ENCODE assay signal across 27 cellular contexts in genomic region chr3:64909011-64909410, GRCh38.
"Had no signal": no experiment of that assay in that cellular context is flagged by ENCODE, and none has a peak within 500 bp of the region (broad histone marks: within the 10 kb centered on the region; RNA-seq: fewer than 3 reads in every experiment).

No MANE protein-coding gene starts in this region.

- H3K27me3 Mint-ChIP-seq: activated CD4-positive, alpha-beta T cell treated with anti-CD3 and anti-CD28 coated beads, Interleukin-2, amount 10 ng/mL, durations not matched to agents 7 days and 5 days; activated CD8-positive, alpha-beta memory T cell treated with anti-CD3 and anti-CD28 coated beads, Interleukin-2, amount 10 ng/mL, durations not matched to agents 7 days and 5 days; activated CD8-positive, alpha-beta T cell treated with anti-CD3 and anti-CD28 coated beads for 36 hours; activated naive CD8-positive, alpha-beta T cell treated with anti-CD3 and anti-CD28 coated beads, Interleukin-2, amount 50 U/mL, for 24 hours; stimulated activated naive CD8-positive, alpha-beta T cell treated with anti-CD3 and anti-CD28 coated beads, Interleukin-15, amount 100 ng/mL, for 72 hours; T-cell had no signal

- H3K27me3 ChIP-seq: body of pancreas, esophagus muscularis mucosa, left lung, suprapubic skin, transverse colon, vagina had no signal

- H3K27ac Mint-ChIP-seq: activated CD4-positive, alpha-beta T cell treated with anti-CD3 and anti-CD28 coated beads, Interleukin-2, amount 10 ng/mL, durations not matched to agents 7 days and 5 days; activated CD8-positive, alpha-beta memory T cell treated with anti-CD3 and anti-CD28 coated beads, Interleukin-2, amount 10 ng/mL, durations not matched to agents 7 days and 5 days; activated CD8-positive, alpha-beta T cell treated with anti-CD3 and anti-CD28 coated beads for 36 hours; activated naive CD8-positive, alpha-beta T cell treated with anti-CD3 and anti-CD28 coated beads, Interleukin-2, amount 50 U/mL, for 24 hours; activated T-helper 1 cell treated with anti-CD3 and anti-CD28 coated beads, Interleukin-12 subunit alpha, Interleukin-12 subunit beta, Interleukin-2, Interleukin-4 antibody, amounts not matched to agents 30 ng/mL and 10 ng/mL and 1 ng/mL, durations not matched to agents 14 hours and 24 hours and 36 hours; stimulated activated effector memory CD8-positive, alpha-beta T cell treated with anti-CD3 and anti-CD28 coated beads, Interleukin-12 subunit alpha, Interleukin-12 subunit beta, amount 100 ng/mL, for 72 hours; stimulated activated naive CD8-positive, alpha-beta T cell treated with anti-CD3 and anti-CD28 coated beads, Interleukin-15, amount 100 ng/mL, for 72 hours; T-cell; T-helper 2 cell treated with Interferon-gamma antibody and Interleukin-4, amounts not matched to agents 5 μg/mL and 100 μg/mL, for 36 hours had no signal

- H3K4me3 Mint-ChIP-seq: activated CD4-positive, alpha-beta T cell treated with anti-CD3 and anti-CD28 coated beads, Interleukin-2, amount 10 ng/mL, durations not matched to agents 7 days and 5 days; activated CD8-positive, alpha-beta memory T cell treated with anti-CD3 and anti-CD28 coated beads, Interleukin-2, amount 10 ng/mL, durations not matched to agents 7 days and 5 days; activated CD8-positive, alpha-beta T cell treated with anti-CD3 and anti-CD28 coated beads for 36 hours; activated naive CD8-positive, alpha-beta T cell treated with anti-CD3 and anti-CD28 coated beads, Interleukin-2, amount 50 U/mL, for 24 hours; activated T-helper 1 cell treated with anti-CD3 and anti-CD28 coated beads, Interleukin-12 subunit alpha, Interleukin-12 subunit beta, Interleukin-2, Interleukin-4 antibody, amounts not matched to agents 30 ng/mL and 10 ng/mL and 1 ng/mL, durations not matched to agents 14 hours and 24 hours and 36 hours; neural crest cell; stimulated activated effector memory CD8-positive, alpha-beta T cell treated with anti-CD3 and anti-CD28 coated beads, Interleukin-12 subunit alpha, Interleukin-12 subunit beta, amount 100 ng/mL, for 72 hours; stimulated activated naive CD8-positive, alpha-beta T cell treated with anti-CD3 and anti-CD28 coated beads, Interleukin-15, amount 100 ng/mL, for 72 hours; T-cell; T-helper 2 cell treated with Interferon-gamma antibody and Interleukin-4, amounts not matched to agents 5 μg/mL and 100 μg/mL, for 36 hours had no signal

- H3K4me3 ChIP-seq: body of pancreas, esophagus muscularis mucosa, left lung, mucosa of descending colon, suprapubic skin, transverse colon, vagina had no signal

- H3K36me3 ChIP-seq: esophagus muscularis mucosa, left lung, suprapubic skin, transverse colon, vagina, WERI-Rb-1 had no signal

- ATAC-seq: activated CD8-positive, alpha-beta memory T cell treated with anti-CD3 and anti-CD28 coated beads, Interleukin-2, amount 10 ng/mL, durations not matched to agents 7 days and 5 days; activated CD8-positive, alpha-beta T cell treated with anti-CD3 and anti-CD28 coated beads for 36 hours; activated naive CD8-positive, alpha-beta T cell treated with anti-CD3 and anti-CD28 coated beads, Interleukin-2, amount 50 U/mL, for 24 hours; mucosa of descending colon; stimulated activated effector memory CD8-positive, alpha-beta T cell treated with anti-CD3 and anti-CD28 coated beads, Interleukin-12 subunit alpha, Interleukin-12 subunit beta, amount 100 ng/mL, for 72 hours; stimulated activated naive CD8-positive, alpha-beta T cell treated with anti-CD3 and anti-CD28 coated beads, Interleukin-15, amount 100 ng/mL, for 72 hours; T-cell had no signal

- DNase-seq: activated CD4-positive, alpha-beta T cell treated with anti-CD3 and anti-CD28 coated beads, Interleukin-2, amount 10 ng/mL, durations not matched to agents 7 days and 5 days; activated CD4-positive, CD25-positive, alpha-beta regulatory T cell treated with anti-CD3 and anti-CD28 coated beads, Interleukin-2, amount 50 U/mL, for 72 hours; activated CD8-positive, alpha-beta memory T cell treated with anti-CD3 and anti-CD28 coated beads, Interleukin-2, amount 10 ng/mL, durations not matched to agents 7 days and 5 days; activated CD8-positive, alpha-beta T cell treated with anti-CD3 and anti-CD28 coated beads for 36 hours; activated gamma-delta T cell; activated naive CD4-positive, alpha-beta T cell treated with anti-CD3 and anti-CD28 coated beads, Interleukin-2, amount 50 U/mL, for 16 hours; activated naive CD8-positive, alpha-beta T cell treated with anti-CD3 and anti-CD28 coated beads, Interleukin-2, amount 50 U/mL, for 24 hours; activated T-cell treated with anti-CD3 and anti-CD28 coated beads for 4 hours; anterior cingulate cortex; body of pancreas; caudate nucleus; effector memory CD4-positive, alpha-beta T cell; left lung; mucosa of descending colon; occipital lobe; stimulated activated CD4-positive, alpha-beta T cell treated with anti-CD3 and anti-CD28 coated beads, Interleukin-2, amount 100 ng/mL, for 24 hours; stimulated activated naive CD8-positive, alpha-beta T cell treated with anti-CD3 and anti-CD28 coated beads, Interleukin-15, amount 100 ng/mL, for 72 hours; T-cell; transverse colon; WERI-Rb-1 had no signal

- H3K27ac ChIP-seq: body of pancreas, left lung, suprapubic skin, transverse colon, vagina, WERI-Rb-1 had no signal

- H3K9me3 ChIP-seq: body of pancreas, esophagus muscularis mucosa, mucosa of descending colon, suprapubic skin, transverse colon, vagina had no signal

- H3K4me1 Mint-ChIP-seq: activated CD4-positive, alpha-beta T cell treated with anti-CD3 and anti-CD28 coated beads, Interleukin-2, amount 10 ng/mL, durations not matched to agents 7 days and 5 days; activated CD8-positive, alpha-beta memory T cell treated with anti-CD3 and anti-CD28 coated beads, Interleukin-2, amount 10 ng/mL, durations not matched to agents 7 days and 5 days; activated naive CD8-positive, alpha-beta T cell treated with anti-CD3 and anti-CD28 coated beads, Interleukin-2, amount 50 U/mL, for 24 hours; stimulated activated effector memory CD8-positive, alpha-beta T cell treated with anti-CD3 and anti-CD28 coated beads, Interleukin-12 subunit alpha, Interleukin-12 subunit beta, amount 100 ng/mL, for 72 hours; stimulated activated naive CD8-positive, alpha-beta T cell treated with anti-CD3 and anti-CD28 coated beads, Interleukin-15, amount 100 ng/mL, for 72 hours; T-cell had no signal

- H3K36me3 Mint-ChIP-seq: activated CD8-positive, alpha-beta memory T cell treated with anti-CD3 and anti-CD28 coated beads, Interleukin-2, amount 10 ng/mL, durations not matched to agents 7 days and 5 days; stimulated activated effector memory CD8-positive, alpha-beta T cell treated with anti-CD3 and anti-CD28 coated beads, Interleukin-12 subunit alpha, Interleukin-12 subunit beta, amount 100 ng/mL, for 72 hours; T-cell had no signal

- H3K4me1 ChIP-seq: body of pancreas, left lung, suprapubic skin, transverse colon, vagina had no signal
